Comparison of ENCODE assay signal across 12 cellular contexts in genomic region chr15:59232476-59232875, GRCh38. TPM values are rescaled to one million over a fixed set of nuclear protein-coding genes. Genes with fewer than 3 reads are reported as not detected.
DNase-seq lines count a peak whose midpoint lies in the region; ATAC-seq, FAIRE-seq and TF ChIP-seq lines count a peak whose summit lies in the region.
"Had no signal": no experiment of that assay in that cellular context is flagged by ENCODE, and none has a peak within 500 bp of the region (broad histone marks: within the 10 kb centered on the region; RNA-seq: fewer than 3 reads in every experiment).

No MANE protein-coding gene starts in this region.

- no peak overlapping the region for H3K4me3 Mint-ChIP-seq in astrocyte (ENCODE audit: unreplicated experiment)
- no peak overlapping the region for H3K4me3 Mint-ChIP-seq in stimulated activated memory B cell treated with anti-CD40 and anti-IgM and Interleukin-4, amounts not matched to agents 10 μg/mL and 1 μg/mL and 100 μg/mL, for 72 hours

- peak; percentile 96 for FAIRE-seq in astrocyte (lab: Jason Lieb, UNC)

- H3K27me3 ChIP-seq in GM23248 (replicated peaks; ENCODE audit: insufficient read depth) (no peaks in the 10 kb centered on the region), astrocyte (ENCODE audit: insufficient read depth, low read length) (no peaks in the 10 kb centered on the region), foreskin keratinocyte (no peaks in the 10 kb centered on the region), body of pancreas (no peaks in the 10 kb centered on the region)
- H3K27me3 ChIP-seq: SJCRH30 had no signal

- H3K4me1 ChIP-seq in GM23248 (ENCODE audit: insufficient read depth) (peaks cover 22% of the 10 kb centered on the region), astrocyte (ENCODE audit: insufficient read depth, low read length) (peaks cover 22% of the 10 kb centered on the region), foreskin keratinocyte (peaks cover 18% of the 10 kb centered on the region), body of pancreas (no peaks in the 10 kb centered on the region)
- H3K4me1 ChIP-seq: prostate gland, SJCRH30 had no signal

- peaks cover 12% of the 10 kb centered on the region for H3K4me1 Mint-ChIP-seq in astrocyte (ENCODE audit: low read depth, unreplicated experiment)
- peaks cover 35% of the 10 kb centered on the region for H3K4me1 Mint-ChIP-seq in stimulated activated memory B cell treated with anti-CD40 and anti-IgM and Interleukin-4, amounts not matched to agents 10 μg/mL and 1 μg/mL and 100 μg/mL, for 72 hours

- DNase-seq in GM23248 (peak; percentile 93), astrocyte (ENCODE audit: low read depth) (peak; percentile 95), foreskin keratinocyte (peak; percentile 50 to 73), COLO668 (lab: John Stamatoyannopoulos, UW; ENCODE audit: unreplicated experiment) (no peak), body of pancreas (no peak)
- no peak for DNase-seq in effector CD8-positive, alpha-beta T cell (lab: John Stamatoyannopoulos, UW)
- DNase-seq: NCI-H2171; SJCRH30; stimulated activated CD8-positive, alpha-beta memory T cell treated with anti-CD3 and anti-CD28 coated beads, Interleukin-4, amount 100 ng/mL, for 48 hours had no signal

- H3K4me2 ChIP-seq in GM23248 (ENCODE audit: unreplicated experiment): peak overlapping the region; percentile 65
- H3K4me2 ChIP-seq in astrocyte (ENCODE audit: low read length): peak overlapping the region; percentile 71

- H3K79me2 ChIP-seq in GM23248 (ENCODE audit: insufficient read depth) (peaks cover 28% of the 10 kb centered on the region), astrocyte (ENCODE audit: insufficient read depth, low read length) (peaks cover 3% of the 10 kb centered on the region)

- H3K9ac ChIP-seq in GM23248 (no peak overlapping the region), astrocyte (ENCODE audit: low read length) (peak overlapping the region; percentile 59)

- H4K20me1 ChIP-seq in GM23248 (ENCODE audit: insufficient read depth) (no peaks in the 10 kb centered on the region), astrocyte (ENCODE audit: insufficient read depth, low read length) (peaks cover 5% of the 10 kb centered on the region)

- ATAC-seq in foreskin keratinocyte (peak; percentile 73), body of pancreas (no peak), GM18873 (IDR thresholded peaks at IDR 0.05; ENCODE audit: low FRiP score, unreplicated experiment) (no peak)
- peak; percentile 44 for ATAC-seq in stimulated activated memory B cell treated with anti-CD40 and anti-IgM and Interleukin-4, amounts not matched to agents 10 μg/mL and 1 μg/mL and 100 μg/mL, for 72 hours

- intact Hi-C loops in body of pancreas (cut with DNase I): no loop called here

- H3K36me3 ChIP-seq in GM23248 (ENCODE audit: low read depth) (peaks cover 41% of the 10 kb centered on the region), astrocyte (ENCODE audit: insufficient read depth, low read length) (peaks cover 11% of the 10 kb centered on the region), body of pancreas (replicated peaks in 1 of 2; ENCODE audit: insufficient read depth in 1 of 2, low read depth in 2 of 2) (peaks cover 0 to 2% of the 10 kb centered on the region in 2 donors)
- H3K36me3 ChIP-seq: prostate gland had no signal

- H3K9me3 Mint-ChIP-seq in astrocyte (ENCODE audit: unreplicated experiment): peaks cover 1% of the 10 kb centered on the region
- peaks cover 4% of the 10 kb centered on the region for H3K9me3 Mint-ChIP-seq in stimulated activated memory B cell treated with anti-CD40 and anti-IgM and Interleukin-4, amounts not matched to agents 10 μg/mL and 1 μg/mL and 100 μg/mL, for 72 hours

- no peak for TF ChIP-seq POLR2A in body of pancreas (IDR thresholded peaks at IDR 0.05)

- H3K9me2 ChIP-seq in GM23248 (ENCODE audit: insufficient read depth): no peaks in the 10 kb centered on the region

- H3K27ac Mint-ChIP-seq in astrocyte (ENCODE audit: unreplicated experiment): peak overlapping the region; percentile 4
- peak overlapping the region; percentile 64 for H3K27ac Mint-ChIP-seq in stimulated activated memory B cell treated with anti-CD40 and anti-IgM and Interleukin-4, amounts not matched to agents 10 μg/mL and 1 μg/mL and 100 μg/mL, for 72 hours

- H3F3A ChIP-seq in GM23248 (ENCODE audit: insufficient read depth): peaks cover 32% of the 10 kb centered on the region

- H3K9me3 ChIP-seq in GM23248 (ENCODE audit: low read depth): no peaks in the 10 kb centered on the region
- H3K9me3 ChIP-seq in astrocyte (ENCODE audit: insufficient read depth, low read depth, low read length): no peaks in the 10 kb centered on the region
- H3K9me3 ChIP-seq in body of pancreas: no peaks in the 10 kb centered on the region
- H3K9me3 ChIP-seq: prostate gland, SJCRH30 had no signal

- 0 to 3% methylated on average over 1 of the region's 1 CpG for WGBS in GM23248 (ENCODE audit: low coverage in 1 of 2, low lambda C conversion rate in 2 of 2, missing lambda C conversion rate in 2 of 2), 2 experiments
- 55 to 69% methylated on average over 1 of the region's 1 CpG for WGBS in body of pancreas, 2 donors

- H3K36me3 Mint-ChIP-seq in astrocyte (ENCODE audit: low read depth, unreplicated experiment): peaks cover 15% of the 10 kb centered on the region
- peaks cover 59% of the 10 kb centered on the region for H3K36me3 Mint-ChIP-seq in stimulated activated memory B cell treated with anti-CD40 and anti-IgM and Interleukin-4, amounts not matched to agents 10 μg/mL and 1 μg/mL and 100 μg/mL, for 72 hours

- H2AFZ ChIP-seq in GM23248 (no peak overlapping the region), astrocyte (ENCODE audit: low read depth, low read length) (no peak overlapping the region)

- in situ Hi-C loops in GM23248 (cut with MboI): no loop called here

- peak overlapping the region; percentile 57 for H3K27ac ChIP-seq in GM23248
- H3K27ac ChIP-seq in astrocyte (ENCODE audit: low read depth, low read length): peak overlapping the region; percentile 82
- H3K27ac ChIP-seq in foreskin keratinocyte: no peak overlapping the region
- no peak overlapping the region for H3K27ac ChIP-seq in body of pancreas
- H3K27ac ChIP-seq: prostate gland, SJCRH30 had no signal

- TF ChIP-seq CTCF in astrocyte (IDR thresholded peaks at IDR 0.05; ENCODE audit: insufficient read depth, low read depth, low read length) (no peak), foreskin keratinocyte (conservative IDR thresholded peaks at IDR 0.05) (no peak), body of pancreas (IDR thresholded peaks at IDR 0.05) (no peak)

- H3K27me3 Mint-ChIP-seq in astrocyte (ENCODE audit: low read depth, unreplicated experiment): no peaks in the 10 kb centered on the region
- no peaks in the 10 kb centered on the region for H3K27me3 Mint-ChIP-seq in stimulated activated memory B cell treated with anti-CD40 and anti-IgM and Interleukin-4, amounts not matched to agents 10 μg/mL and 1 μg/mL and 100 μg/mL, for 72 hours

- peak overlapping the region; percentile 19; the same call in 1 of the 2 replicates for H3K4me3 ChIP-seq in GM23248
- H3K4me3 ChIP-seq in astrocyte (ENCODE audit: insufficient read depth, low read depth, low read length): no peak overlapping the region
- no peak overlapping the region for H3K4me3 ChIP-seq in body of pancreas
- H3K4me3 ChIP-seq: prostate gland, SJCRH30 had no signal

RNA-seq across cellular contexts. Expression of gene LDHAL6B, which starts 25.8 kb away (rescaled TPM):
- not detected in 2 replicates for total RNA-seq in GM23248 (2014; rRNA removed; shearing (Covaris generic))
- polyA plus RNA-seq in GM23248 (2016; fragmentation: Nextera tagmentation; extraction: Ambion mirVana) (0.10 and 0.25 TPM in 2 replicates), foreskin keratinocyte (not detected in 2 replicates)
- total RNA-seq in astrocyte (not detected in 2 replicates), foreskin keratinocyte (not detected in 2 replicates), body of pancreas (not detected)
- total RNA-seq: SJCRH30 had no signal

Comparison
In these comparisons a context has a peak if more than half of its experiments do, and no peak if none do; other contexts are left out.
1. DNase-seq: peak in GM23248 (single experiment), astrocyte (single experiment) and foreskin keratinocyte (2 of 2); none in COLO668 (single experiment), effector CD8-positive, alpha-beta T cell (single experiment) and body of pancreas (0 of 4).
2. H3K27ac ChIP-seq: peak in GM23248 (single experiment) and astrocyte (single experiment); none in foreskin keratinocyte (single experiment) and body of pancreas (0 of 4).
3. ATAC-seq: peak in foreskin keratinocyte (single experiment) and stimulated activated memory B cell treated with anti-CD40 and anti-IgM and Interleukin-4, amounts not matched to agents 10 μg/mL and 1 μg/mL and 100 μg/mL, for 72 hours (single experiment); none in body of pancreas (single experiment) and GM18873 (single experiment).